In the genomic region with DNA sequence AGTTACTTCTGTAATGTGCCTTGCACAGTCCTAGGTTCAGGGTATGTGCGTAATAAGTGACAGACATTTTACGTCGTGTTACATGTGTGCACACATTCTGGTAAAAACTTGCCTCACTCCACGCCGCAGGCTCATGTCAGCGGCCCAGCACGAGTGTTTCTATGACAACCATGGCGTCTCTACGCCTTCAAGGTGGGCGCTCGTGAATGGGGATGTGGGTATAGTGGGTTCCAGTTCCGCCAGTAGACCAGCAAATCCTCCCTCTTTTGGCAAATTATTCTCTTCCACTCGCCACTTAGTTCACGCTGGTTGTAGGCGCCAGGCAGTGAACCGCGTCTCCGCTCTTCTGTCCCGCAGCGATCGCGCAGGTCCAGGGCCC, we compare ENCODE assay signal across 8 cellular contexts. TPM values are rescaled to one million over a fixed set of nuclear protein-coding genes. Genes with fewer than 3 reads are reported as not detected.
DNase-seq lines count a peak whose midpoint lies in the region; ATAC-seq lines count a peak whose summit lies in the region.

No MANE protein-coding gene starts in this region.

- peak overlapping the region; percentile 66 to 72 for H3K4me3 Mint-ChIP-seq in effector memory CD8-positive, alpha-beta T cell
- peak overlapping the region; percentile 73 to 97 (median 94) for H3K4me3 Mint-ChIP-seq in naive B cell

- no peaks in the 10 kb centered on the region for H3K36me3 Mint-ChIP-seq in effector memory CD8-positive, alpha-beta T cell (ENCODE audit: insufficient read depth)
- no peaks in the 10 kb centered on the region for H3K36me3 Mint-ChIP-seq in naive B cell

- peaks cover 17 to 20% of the 10 kb centered on the region in 2 donors for H3K4me1 Mint-ChIP-seq in effector memory CD8-positive, alpha-beta T cell (ENCODE audit: low read depth in 2 of 2)
- peaks cover 31 to 40% (median 32%) of the 10 kb centered on the region in 3 donors for H3K4me1 Mint-ChIP-seq in naive B cell

- ATAC-seq in effector memory CD8-positive, alpha-beta T cell (replicated peaks), result peak; percentile 66
- peak; percentile 78 to 85 for ATAC-seq in naive B cell (ENCODE audit: low read depth in 2 of 2)

- H3K27ac Mint-ChIP-seq in effector memory CD8-positive, alpha-beta T cell, result no peak overlapping the region
- peak overlapping the region; percentile 50 to 95 (median 76) for H3K27ac Mint-ChIP-seq in naive B cell

- DNase-seq in activated T-cell treated with anti-CD3 and anti-CD28 coated beads, Interleukin-2, amount 50 U/mL, for 1 hour, result peak; percentile 25
- DNase-seq in activated T-cell treated with anti-CD3 and anti-CD28 coated beads for 4 hours, result no peak
- peak; percentile 11 for DNase-seq in NOMO-1 treated with dmso at 0.1 percent for 144 hours (lab: John Stamatoyannopoulos, UW; ENCODE audit: unreplicated experiment)
- DNase-seq in effector memory CD8-positive, alpha-beta T cell, result peak in 2 of 3 experiments; percentile 10 to 20
- peak; percentile 77 for DNase-seq in naive B cell
- DNase-seq in RPMI8226, result no peak
- no peak for DNase-seq in cerebellar nuclear complex (lab: John Stamatoyannopoulos, UW)
- DNase-seq in activated effector memory CD4-positive, alpha-beta T cell treated with anti-CD3 and anti-CD28 coated beads, Interleukin-2, amount 50 U/mL, for 16 hours, result no peak

- peaks cover 59 to 70% of the 10 kb centered on the region in 2 donors for H3K27me3 Mint-ChIP-seq in effector memory CD8-positive, alpha-beta T cell
- peaks cover 14 to 25% (median 16%) of the 10 kb centered on the region in 3 donors for H3K27me3 Mint-ChIP-seq in naive B cell

- no peaks in the 10 kb centered on the region for H3K9me3 Mint-ChIP-seq in effector memory CD8-positive, alpha-beta T cell
- no peaks in the 10 kb centered on the region for H3K9me3 Mint-ChIP-seq in naive B cell

RNA-seq across cellular contexts. Expression of a gene that starts 40.3 kb away (rescaled TPM):
- 1 to 10 TPM; 1.4 to 3.2 (median 2.2) TPM for polyA plus RNA-seq in naive B cell (ENCODE audit: low read depth in 6 of 6)

RNA-seq across cellular contexts. Expression of a gene that starts 53.8 kb away (rescaled TPM):
- 100 to 1,000 TPM; 199 to 261 (median 219) TPM for polyA plus RNA-seq in naive B cell (ENCODE audit: low read depth in 6 of 6)

RNA-seq across cellular contexts. Expression of a gene that starts 58.0 kb away (rescaled TPM):
- 10 to 100 TPM; 18.0 to 29.3 (median 25.6) TPM for polyA plus RNA-seq in naive B cell (ENCODE audit: low read depth in 6 of 6)

Comparison
In these comparisons a context has a peak if more than half of its experiments do, and no peak if none do; other contexts are left out.
1. DNase-seq: peak in activated T-cell treated with anti-CD3 and anti-CD28 coated beads, Interleukin-2, amount 50 U/mL, for 1 hour (single experiment), NOMO-1 treated with dmso at 0.1 percent for 144 hours (single experiment), effector memory CD8-positive, alpha-beta T cell (2 of 3) and naive B cell (single experiment); none in activated T-cell treated with anti-CD3 and anti-CD28 coated beads for 4 hours (single experiment), RPMI8226 (single experiment), cerebellar nuclear complex (0 of 2) and activated effector memory CD4-positive, alpha-beta T cell treated with anti-CD3 and anti-CD28 coated beads, Interleukin-2, amount 50 U/mL, for 16 hours (single experiment).
2. H3K27ac Mint-ChIP-seq: peak in naive B cell (6 of 6); none in effector memory CD8-positive, alpha-beta T cell (0 of 2).